1 cellular context compared by ENCODE assay signal in the genomic region with DNA sequence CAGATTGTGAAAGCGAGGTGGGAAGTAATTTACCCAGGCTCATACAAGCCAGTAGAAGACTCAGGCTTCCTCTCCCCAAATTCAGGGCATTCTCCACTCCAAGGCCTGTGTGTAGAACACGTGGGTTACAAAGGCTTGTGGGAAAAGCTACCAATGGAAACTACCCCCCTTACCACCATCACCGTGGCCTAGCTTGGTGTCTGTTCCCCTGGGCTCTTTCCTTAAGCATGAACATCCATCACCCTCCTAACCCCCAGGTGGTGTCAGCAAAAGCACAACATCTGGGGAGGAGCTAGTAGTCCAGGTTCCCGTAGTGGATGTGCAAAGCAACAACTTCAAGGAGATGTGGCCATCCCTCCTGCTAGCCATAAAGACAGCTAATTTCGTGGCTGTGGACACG.
TF ChIP-seq lines count a peak whose summit lies in the region.

No MANE protein-coding gene starts in this region.

TF ChIP-seq in endothelial cell of umbilical vein, 7 proteins besides CTCF, POLR2A, EP300 and RAD21 (continued from another document):
- TF ChIP-seq MYC (IDR thresholded peaks at IDR 0.05; ENCODE audit: low read depth, low read length) (no peak), GATA2 (IDR thresholded peaks at IDR 0.05; ENCODE audit: insufficient read depth, insufficient read length, low read depth, low read length) (no peak), JUN (IDR thresholded peaks at IDR 0.05; ENCODE audit: borderline replicate concordance, insufficient read depth, insufficient read length, low read depth) (no peak), FOS (IDR thresholded peaks at IDR 0.05; ENCODE audit: borderline replicate concordance, insufficient read depth, low read length) (no peak)
- TF ChIP-seq, protein P1, sequence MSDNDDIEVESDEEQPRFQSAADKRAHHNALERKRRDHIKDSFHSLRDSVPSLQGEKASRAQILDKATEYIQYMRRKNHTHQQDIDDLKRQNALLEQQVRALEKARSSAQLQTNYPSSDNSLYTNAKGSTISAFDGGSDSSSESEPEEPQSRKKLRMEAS (IDR thresholded peaks at IDR 0.05; ENCODE audit: insufficient read depth, insufficient read length): no peak
